In genomic region chr12:98146043-98146442, GRCh38 we compare ENCODE assay signal across 32 cellular contexts.
"Had no signal": no experiment of that assay in that cellular context is flagged by ENCODE, and none has a peak within 500 bp of the region (broad histone marks: within the 10 kb centered on the region; RNA-seq: fewer than 3 reads in every experiment).

No MANE protein-coding gene starts in this region.

- ATAC-seq: activated CD8-positive, alpha-beta T cell treated with anti-CD3 and anti-CD28 coated beads for 36 hours; activated T-cell treated with anti-CD3 and anti-CD28 coated beads, Interleukin-2, amount 50 U/mL, for 72 hours; activated T-helper 17 cell treated with anti-CD3 and anti-CD28 coated beads, Interleukin-2, amount 50 U/mL, for 72 hours; Right ventricle myocardium inferior had no signal

- H3K9me3 Mint-ChIP-seq: activated CD4-positive, alpha-beta T cell treated with anti-CD3 and anti-CD28 coated beads, Interleukin-2, amount 10 ng/mL, durations not matched to agents 24 days and 14 days; activated CD8-positive, alpha-beta T cell treated with anti-CD3 and anti-CD28 coated beads for 36 hours; activated naive CD8-positive, alpha-beta T cell treated with anti-CD3 and anti-CD28 coated beads for 36 hours; activated T-helper 17 cell treated with anti-CD3 and anti-CD28 coated beads, Interleukin-2, amount 50 U/mL, for 72 hours had no signal

- DNase-seq: activated CD4-positive, alpha-beta T cell treated with anti-CD3 and anti-CD28 coated beads, Interleukin-2, amount 10 ng/mL, durations not matched to agents 24 days and 14 days; activated CD4-positive, alpha-beta T cell treated with anti-CD3 and anti-CD28 coated beads, Interleukin-2, amount 50 U/mL, for 4 hours; activated CD8-positive, alpha-beta T cell treated with anti-CD3 and anti-CD28 coated beads for 36 hours; activated effector memory CD4-positive, alpha-beta T cell treated with anti-CD3 and anti-CD28 coated beads, Interleukin-2, amount 50 U/mL, for 16 hours; activated naive CD4-positive, alpha-beta T cell; activated naive CD4-positive, alpha-beta T cell treated with anti-CD3 and anti-CD28 coated beads, Interleukin-2, amount 50 U/mL, for 16 hours; activated naive CD8-positive, alpha-beta T cell treated with anti-CD3 and anti-CD28 coated beads for 36 hours; activated T-cell treated with anti-CD3 and anti-CD28 coated beads, Interleukin-2, amount 50 U/mL, for 1 hour; activated T-cell treated with anti-CD3 and anti-CD28 coated beads, Interleukin-2, amount 50 U/mL, for 72 hours; amniotic stem cell; aorta; brain microvascular endothelial cell; central memory CD4-positive, alpha-beta T cell; MG63; NCI-H1048; NCI-H1105 treated with DMSO at 0.1 percent for 48 hours; NCI-H1436; NCI-H1694; NCI-H1930; NCI-H2081 treated with DMSO at 0.1 percent for 48 hours; NCI-H226; NCI-H446 treated with DMSO at 0.1 percent for 48 hours; NCI-H524; NCI-H69; NCI-H82; PC-9; SIG-M5; T1000; WERI-Rb-1 had no signal

- H3K4me3 ChIP-seq: MG63, PC-9 had no signal

- H3K4me3 Mint-ChIP-seq: activated CD4-positive, alpha-beta T cell treated with anti-CD3 and anti-CD28 coated beads, Interleukin-2, amount 10 ng/mL, durations not matched to agents 24 days and 14 days; activated CD8-positive, alpha-beta T cell treated with anti-CD3 and anti-CD28 coated beads for 36 hours; activated naive CD8-positive, alpha-beta T cell treated with anti-CD3 and anti-CD28 coated beads for 36 hours; activated T-cell treated with anti-CD3 and anti-CD28 coated beads, Interleukin-2, amount 50 U/mL, for 72 hours; activated T-helper 17 cell treated with anti-CD3 and anti-CD28 coated beads, Interleukin-2, amount 50 U/mL, for 72 hours had no signal

- H3K27ac ChIP-seq: brain microvascular endothelial cell, PC-9, RWPE1, WERI-Rb-1 had no signal

- H3K4me1 Mint-ChIP-seq: activated CD4-positive, alpha-beta T cell treated with anti-CD3 and anti-CD28 coated beads, Interleukin-2, amount 10 ng/mL, durations not matched to agents 24 days and 14 days; activated naive CD8-positive, alpha-beta T cell treated with anti-CD3 and anti-CD28 coated beads for 36 hours; activated T-helper 17 cell treated with anti-CD3 and anti-CD28 coated beads, Interleukin-2, amount 50 U/mL, for 72 hours had no signal

- H3K27me3 ChIP-seq: brain microvascular endothelial cell, MG63 had no signal

- H3K36me3 Mint-ChIP-seq: activated naive CD8-positive, alpha-beta T cell treated with anti-CD3 and anti-CD28 coated beads for 36 hours had no signal

- H3K36me3 ChIP-seq: brain microvascular endothelial cell, MG63, WERI-Rb-1 had no signal

- H3K9me3 ChIP-seq: MG63 had no signal

- H3K27me3 Mint-ChIP-seq: activated CD4-positive, alpha-beta T cell treated with anti-CD3 and anti-CD28 coated beads, Interleukin-2, amount 10 ng/mL, durations not matched to agents 24 days and 14 days; activated CD8-positive, alpha-beta T cell treated with anti-CD3 and anti-CD28 coated beads for 36 hours had no signal

- H3K27ac Mint-ChIP-seq: activated CD4-positive, alpha-beta T cell treated with anti-CD3 and anti-CD28 coated beads, Interleukin-2, amount 10 ng/mL, durations not matched to agents 24 days and 14 days; activated CD8-positive, alpha-beta T cell treated with anti-CD3 and anti-CD28 coated beads for 36 hours; activated naive CD8-positive, alpha-beta T cell treated with anti-CD3 and anti-CD28 coated beads for 36 hours; activated T-cell treated with anti-CD3 and anti-CD28 coated beads, Interleukin-2, amount 50 U/mL, for 72 hours; activated T-helper 17 cell treated with anti-CD3 and anti-CD28 coated beads, Interleukin-2, amount 50 U/mL, for 72 hours had no signal
